Comparison of ENCODE assay signal across 8 cellular contexts in genomic region chr19:15432629-15433518, GRCh38. TPM values are rescaled to one million over a fixed set of nuclear protein-coding genes. Genes with fewer than 3 reads are reported as not detected.
DNase-seq lines count a peak whose midpoint lies in the region; ATAC-seq, FAIRE-seq and TF ChIP-seq lines count a peak whose summit lies in the region.

No MANE protein-coding gene starts in this region.

- peak overlapping the region; percentile 96 for H3K4me3 Mint-ChIP-seq in neural progenitor cell
- H3K4me3 Mint-ChIP-seq in stimulated activated naive CD8-positive, alpha-beta T cell treated with anti-CD3 and anti-CD28 coated beads, Interleukin-15, amount 100 ng/mL, for 72 hours, result peak overlapping the region; percentile 92 to 97

- peak overlapping the region; percentile 75 for H3K4me2 ChIP-seq in neural progenitor cell

- DNase-seq in D721Med (ENCODE audit: insufficient read length, low spot score) (peak; percentile 98), LNCaP clone FGC (ENCODE audit: low read depth) (no peak), SHP77 (lab: John Stamatoyannopoulos, UW) (peak; percentile 62 to 89), activated gamma-delta T cell treated with Interleukin-2 at 50 U/mL for 16 hours (peak; percentile 92), foreskin fibroblast (peak; percentile 91 to 98), neural progenitor cell (ENCODE audit: low spot score) (peak; percentile 97)
- peak; percentile 92 to 93 for DNase-seq in stimulated activated naive CD8-positive, alpha-beta T cell treated with anti-CD3 and anti-CD28 coated beads, Interleukin-15, amount 100 ng/mL, for 72 hours

- peaks cover 5% of the 10 kb centered on the region for H3K36me3 Mint-ChIP-seq in neural progenitor cell

- no peaks in the 10 kb centered on the region for H3K9me3 ChIP-seq in neural progenitor cell (ENCODE audit: low read depth)

- no peaks in the 10 kb centered on the region for H3K27me3 ChIP-seq in neural progenitor cell

- peaks cover 27% of the 10 kb centered on the region for H4K20me1 ChIP-seq in neural progenitor cell (ENCODE audit: low read depth)

- H3K27ac Mint-ChIP-seq in neural progenitor cell, result peak overlapping the region; percentile 64
- peak overlapping the region; percentile 84 to 97 for H3K27ac Mint-ChIP-seq in stimulated activated naive CD8-positive, alpha-beta T cell treated with anti-CD3 and anti-CD28 coated beads, Interleukin-15, amount 100 ng/mL, for 72 hours

- ATAC-seq in GM21526 (IDR thresholded peaks at IDR 0.05; ENCODE audit: low FRiP score, unreplicated experiment), result peak; percentile 41
- ATAC-seq in stimulated activated naive CD8-positive, alpha-beta T cell treated with anti-CD3 and anti-CD28 coated beads, Interleukin-15, amount 100 ng/mL, for 72 hours, result peak; percentile 90

- peaks cover 5% of the 10 kb centered on the region for H3K4me1 ChIP-seq in neural progenitor cell

- H2AFZ ChIP-seq in neural progenitor cell (replicated peaks), result peak overlapping the region; percentile 99

- H3K36me3 ChIP-seq in neural progenitor cell, result no peaks in the 10 kb centered on the region

- H3K27me3 Mint-ChIP-seq in neural progenitor cell (ENCODE audit: insufficient read depth, low read depth), result peaks cover 9% of the 10 kb centered on the region
- no peaks in the 10 kb centered on the region for H3K27me3 Mint-ChIP-seq in stimulated activated naive CD8-positive, alpha-beta T cell treated with anti-CD3 and anti-CD28 coated beads, Interleukin-15, amount 100 ng/mL, for 72 hours

- peaks cover 24% of the 10 kb centered on the region for H3K4me1 Mint-ChIP-seq in neural progenitor cell
- H3K4me1 Mint-ChIP-seq in stimulated activated naive CD8-positive, alpha-beta T cell treated with anti-CD3 and anti-CD28 coated beads, Interleukin-15, amount 100 ng/mL, for 72 hours, result peaks cover 37% of the 10 kb centered on the region

- H3K79me2 ChIP-seq in neural progenitor cell (ENCODE audit: low read depth), result peaks cover 36% of the 10 kb centered on the region

- FAIRE-seq in D721Med (lab: Jason Lieb, UNC), result no peak

- H3K9ac ChIP-seq in neural progenitor cell, result no peak overlapping the region

- peaks cover 11% of the 10 kb centered on the region for H3F3A ChIP-seq in neural progenitor cell (ENCODE audit: low read depth)

- H3K27ac ChIP-seq in neural progenitor cell, result peak overlapping the region; percentile 15

- no peaks in the 10 kb centered on the region for H3K9me3 Mint-ChIP-seq in neural progenitor cell
- H3K9me3 Mint-ChIP-seq in stimulated activated naive CD8-positive, alpha-beta T cell treated with anti-CD3 and anti-CD28 coated beads, Interleukin-15, amount 100 ng/mL, for 72 hours, result no peaks in the 10 kb centered on the region

- H3K4me3 ChIP-seq in LNCaP clone FGC (ENCODE audit: low read depth, low read length) (peak overlapping the region; percentile 60), foreskin fibroblast (ENCODE audit: low read depth in 1 of 2, low read length in 2 of 2) (peak overlapping the region; percentile 76 to 82), neural progenitor cell (peak overlapping the region; percentile 97)

- no peak for TF ChIP-seq CTCF in D721Med (IDR thresholded peaks at IDR 0.05; ENCODE audit: insufficient read depth, missing control alignments)
- no peak for TF ChIP-seq CTCF in LNCaP clone FGC (IDR thresholded peaks at IDR 0.05; ENCODE audit: control insufficient read depth, extremely low read depth, insufficient read depth)
- no peak for TF ChIP-seq CTCF in foreskin fibroblast (IDR thresholded peaks at IDR 0.05; ENCODE audit: low read depth, low read length)
- no peak for TF ChIP-seq CTCF in neural progenitor cell (IDR thresholded peaks at IDR 0.05)

RNA-seq across cellular contexts. Expression of gene AKAP8L, which starts 14.1 kb away (rescaled TPM):
- total RNA-seq in neural progenitor cell (ENCODE audit: low replicate concordance), result 131 and 210 TPM in 2 replicates

RNA-seq across cellular contexts. Expression of gene WIZ, which starts 16.9 kb away (rescaled TPM):
- 9.1 and 30.3 TPM in 2 replicates for total RNA-seq in neural progenitor cell (ENCODE audit: low replicate concordance)

RNA-seq across cellular contexts. Expression of gene RASAL3, which starts 31.5 kb away (rescaled TPM):
- total RNA-seq in neural progenitor cell (ENCODE audit: low replicate concordance), result not detected in 2 replicates

RNA-seq across cellular contexts. Expression of gene PGLYRP2, which starts 46.4 kb away (rescaled TPM):
- not detected in 2 replicates for total RNA-seq in neural progenitor cell (ENCODE audit: low replicate concordance)

RNA-seq across cellular contexts. Expression of gene AKAP8, which starts 53.3 kb away (rescaled TPM):
- 20.1 and 23.7 TPM in 2 replicates for total RNA-seq in neural progenitor cell (ENCODE audit: low replicate concordance)
